Comparison of ENCODE assay signal across 8 cellular contexts in genomic region chr17:47862621-47863440, GRCh38. TPM values are rescaled to one million over a fixed set of nuclear protein-coding genes. Genes with fewer than 3 reads are reported as not detected.
DNase-seq lines count a peak whose midpoint lies in the region; ATAC-seq and TF ChIP-seq lines count a peak whose summit lies in the region.
"Had no signal": no experiment of that assay in that cellular context is flagged by ENCODE, and none has a peak within 500 bp of the region (broad histone marks: within the 10 kb centered on the region; RNA-seq: fewer than 3 reads in every experiment).

No MANE protein-coding gene starts in this region.

- H3K79me1 ChIP-seq in mesenchymal stem cell (replicated peaks; ENCODE audit: low read length, poor library complexity, severe bottlenecking) = no peaks in the 10 kb centered on the region

- ATAC-seq in GM23338 (no peak), HG03159 (IDR thresholded peaks at IDR 0.05; ENCODE audit: unreplicated experiment) (no peak)

- H3K4me2 ChIP-seq in GM23338 (no peak overlapping the region), mesenchymal stem cell (ENCODE audit: low read length, poor library complexity, severe bottlenecking) (no peak overlapping the region)

- H2BK120ac ChIP-seq in mesenchymal stem cell (ENCODE audit: low read depth, low read length) = no peak overlapping the region

- no peak overlapping the region for H2BK15ac ChIP-seq in mesenchymal stem cell (ENCODE audit: low read depth, poor library complexity, severe bottlenecking)

- no peaks in the 10 kb centered on the region for H3K79me2 ChIP-seq in GM23338 (replicated peaks; ENCODE audit: insufficient read depth)

- peaks cover 23% of the 10 kb centered on the region for H3K27me3 Mint-ChIP-seq in GM23338 (ENCODE audit: insufficient read depth, low read depth, poor library complexity)

- H3K9ac ChIP-seq in mesenchymal stem cell (ENCODE audit: low read length) = peak overlapping the region; percentile 57

- H2AFZ ChIP-seq in GM23338 = 0 out of 2 replicates have a peak overlapping the region, but pooled peaks have one; percentile 18
- no peak overlapping the region for H2AFZ ChIP-seq in mesenchymal stem cell (ENCODE audit: low read depth, low read length)

- H3K4me1 ChIP-seq in GM23338 (ENCODE audit: insufficient read depth) (peaks cover 6% of the 10 kb centered on the region; the same call in 1 of the 2 replicates), SJSA1 (replicated peaks) (peaks cover 10% of the 10 kb centered on the region), mesenchymal stem cell (ENCODE audit: control insufficient read depth, insufficient read depth, low read depth, low read length) (peaks cover 6% of the 10 kb centered on the region), BE2C (no peaks in the 10 kb centered on the region; the same call in none of the 2 replicates)

- peak overlapping the region in 1 of 2 experiments; percentile 83 for H2BK12ac ChIP-seq in mesenchymal stem cell (ENCODE audit: low read length in 2 of 2)

- H4K20me1 ChIP-seq in GM23338 (replicated peaks; ENCODE audit: insufficient read depth) = no peaks in the 10 kb centered on the region

- H3K4me3 Mint-ChIP-seq in GM23338 = no peak overlapping the region; the same call in 2 of the 3 replicates

- H3K9me3 Mint-ChIP-seq in GM23338 = no peaks in the 10 kb centered on the region

- H3K27ac ChIP-seq in GM23338 (ENCODE audit: low read depth) = no peak overlapping the region
- peak overlapping the region; percentile 53 for H3K27ac ChIP-seq in SJSA1
- H3K27ac ChIP-seq in mesenchymal stem cell (ENCODE audit: low read length, poor library complexity, severe bottlenecking) = peak overlapping the region; percentile 33
- H3K27ac ChIP-seq: VCaP had no signal

- no peak overlapping the region for H3K4me3 ChIP-seq in GM23338
- no peak overlapping the region for H3K4me3 ChIP-seq in SJSA1
- peak overlapping the region in 1 of 2 experiments; percentile 26 for H3K4me3 ChIP-seq in mesenchymal stem cell (ENCODE audit: insufficient read depth in 1 of 2, low read depth in 1 of 2, low read length in 2 of 2)
- H3K4me3 ChIP-seq in BE2C (ENCODE audit: low read depth, low read length) = no peak overlapping the region

- H3K18ac ChIP-seq in mesenchymal stem cell (ENCODE audit: low read depth in 1 of 2, low read length in 2 of 2) = peak overlapping the region in 1 of 2 experiments; percentile 82

- no peaks in the 10 kb centered on the region for H3K36me3 ChIP-seq in GM23338 (ENCODE audit: insufficient read depth)
- no peaks in the 10 kb centered on the region for H3K36me3 ChIP-seq in SJSA1
- H3K36me3 ChIP-seq in mesenchymal stem cell (ENCODE audit: control insufficient read depth in 1 of 2, insufficient read depth in 2 of 2, low read depth in 1 of 2, low read length in 2 of 2) = no peaks in the 10 kb centered on the region
- no peaks in the 10 kb centered on the region for H3K36me3 ChIP-seq in BE2C

- H2BK5ac ChIP-seq in mesenchymal stem cell (ENCODE audit: low read depth, low read length, poor library complexity, severe bottlenecking) = no peak overlapping the region

- H3K27me3 ChIP-seq in GM23338 (ENCODE audit: insufficient read depth) = peaks cover 20% of the 10 kb centered on the region
- H3K27me3 ChIP-seq in SJSA1 (replicated peaks) = no peaks in the 10 kb centered on the region
- H3K27me3 ChIP-seq in mesenchymal stem cell (ENCODE audit: control insufficient read depth in 1 of 2, insufficient read depth in 1 of 2, low read length in 2 of 2) = peaks cover 8 to 17% of the 10 kb centered on the region in 2 experiments
- peaks cover 71% of the 10 kb centered on the region for H3K27me3 ChIP-seq in BE2C

- H3K23ac ChIP-seq in mesenchymal stem cell (ENCODE audit: low read length in 2 of 2) = no peak overlapping the region

- peak overlapping the region; percentile 74 for H4K8ac ChIP-seq in mesenchymal stem cell (ENCODE audit: low read length)

- H3K14ac ChIP-seq in mesenchymal stem cell (ENCODE audit: low read length in 2 of 2) = peak overlapping the region in 1 of 2 experiments; percentile 72

- no peaks in the 10 kb centered on the region for H3K36me3 Mint-ChIP-seq in GM23338 (ENCODE audit: low read depth)

- peaks cover 11% of the 10 kb centered on the region for H3K4me1 Mint-ChIP-seq in GM23338

- H3K4ac ChIP-seq in mesenchymal stem cell (ENCODE audit: low read depth in 1 of 2, low read length in 2 of 2) = peak overlapping the region in 1 of 2 experiments; percentile 86

- no peaks in the 10 kb centered on the region for H3K9me3 ChIP-seq in SJSA1 (replicated peaks)
- H3K9me3 ChIP-seq in mesenchymal stem cell (ENCODE audit: control insufficient read depth, low read length) = no peaks in the 10 kb centered on the region
- H3K9me3 ChIP-seq in BE2C = no peaks in the 10 kb centered on the region

- no peak for DNase-seq in GM23338 (ENCODE audit: low spot score)
- peak; percentile 76 to 79 for DNase-seq in SJSA1 (ENCODE audit: low read depth in 1 of 2, low spot score in 2 of 2)
- peak; percentile 68 for DNase-seq in mesenchymal stem cell
- no peak for DNase-seq in DMS79 (lab: John Stamatoyannopoulos, UW)
- DNase-seq in BE2C = no peak
- DNase-seq: midbrain had no signal

- peaks cover 4% of the 10 kb centered on the region; the same call in 1 of the 2 replicates for H3K9me2 ChIP-seq in GM23338 (ENCODE audit: insufficient read depth)

- TF ChIP-seq CTCF in GM23338 (conservative IDR thresholded peaks at IDR 0.05; ENCODE audit: low read depth in 2 of 2) = no peak
- no peak for TF ChIP-seq CTCF in BE2C (IDR thresholded peaks at IDR 0.05; ENCODE audit: low read depth, low read length)

- no peak overlapping the region for H3K27ac Mint-ChIP-seq in GM23338

- 71% methylated on average over 7 of the region's 7 CpGs for WGBS in mesenchymal stem cell

- no peak overlapping the region for H4K91ac ChIP-seq in mesenchymal stem cell (ENCODE audit: low read length)

- H2AK5ac ChIP-seq in mesenchymal stem cell (ENCODE audit: low read length, severe bottlenecking) = peak overlapping the region; percentile 63

- no peaks in the 10 kb centered on the region for H3F3A ChIP-seq in GM23338 (replicated peaks; ENCODE audit: low read depth)

TF ChIP-seq in GM23338, 12 proteins besides CTCF, POLR2A, EP300 and RAD21 (continues in another document):
- TF ChIP-seq EZH2 (IDR thresholded peaks at IDR 0.05; ENCODE audit: low read depth, unreplicated experiment) (no peak), CREB1 (CRISPR knock-in tag; IDR thresholded peaks at IDR 0.05; ENCODE audit: low read depth) (no peak), JUNB (IDR thresholded peaks at IDR 0.05; ENCODE audit: unreplicated experiment) (no peak), ZNF331 (CRISPR knock-in tag; IDR thresholded peaks at IDR 0.05; ENCODE audit: low read depth) (no peak)

RNA-seq across cellular contexts. Expression of gene SP6, which starts 11.9 kb away (rescaled TPM):
- 0.82 and 1.0 TPM in 2 replicates for total RNA-seq in GM23338 (2014; rRNA removed; shearing (Covaris generic))
- polyA plus RNA-seq in GM23338 (2016; fragmentation: Nextera tagmentation; extraction: Ambion mirVana) = 0.13 and 0.23 TPM in 2 replicates
- not detected in 2 replicates for total RNA-seq in SJSA1 (2014; rRNA removed; shearing (Covaris generic))
- polyA plus RNA-seq in mesenchymal stem cell (2013, experiment 1 of 2) = 0.01 TPM
- 0.03 TPM for polyA plus RNA-seq in mesenchymal stem cell (2013, experiment 2 of 2)
- polyA plus RNA-seq in BE2C (2012; ENCODE audit: insufficient read depth, insufficient read length, low read depth) = 0.79 TPM

RNA-seq across cellular contexts. Expression of gene SCRN2, which starts 21.8 kb away (rescaled TPM):
- total RNA-seq in GM23338 (2014; rRNA removed; shearing (Covaris generic)) = 39.1 and 40.6 TPM in 2 replicates
- 44.0 and 45.5 TPM in 2 replicates for polyA plus RNA-seq in GM23338 (2016; fragmentation: Nextera tagmentation; extraction: Ambion mirVana)
- 39.5 and 41.1 TPM in 2 replicates for total RNA-seq in SJSA1 (2014; rRNA removed; shearing (Covaris generic))
- polyA plus RNA-seq in mesenchymal stem cell (2013, experiment 1 of 2) = 20.3 TPM
- polyA plus RNA-seq in mesenchymal stem cell (2013, experiment 2 of 2) = 18.3 TPM
- 41.0 TPM for polyA plus RNA-seq in BE2C (2012; ENCODE audit: insufficient read depth, insufficient read length, low read depth)

RNA-seq across cellular contexts. Expression of gene LRRC46, which starts 31.4 kb away (rescaled TPM):
- 0.35 TPM in 1 of 2 replicates, not detected in the other for total RNA-seq in GM23338 (2014; rRNA removed; shearing (Covaris generic))
- polyA plus RNA-seq in GM23338 (2016; fragmentation: Nextera tagmentation; extraction: Ambion mirVana) = 0.14 and 0.18 TPM in 2 replicates
- total RNA-seq in SJSA1 (2014; rRNA removed; shearing (Covaris generic)) = not detected in 2 replicates
- polyA plus RNA-seq in mesenchymal stem cell (2013, experiment 1 of 2) = 0.30 TPM
- 0.36 TPM for polyA plus RNA-seq in mesenchymal stem cell (2013, experiment 2 of 2)
- 0.51 TPM for polyA plus RNA-seq in BE2C (2012; ENCODE audit: insufficient read depth, insufficient read length, low read depth)

RNA-seq across cellular contexts. Expression of gene MRPL10, which starts 31.5 kb away (rescaled TPM):
- total RNA-seq in GM23338 (2014; rRNA removed; shearing (Covaris generic)) = 74.7 and 75.8 TPM in 2 replicates
- polyA plus RNA-seq in GM23338 (2016; fragmentation: Nextera tagmentation; extraction: Ambion mirVana) = 50.2 and 53.5 TPM in 2 replicates
- total RNA-seq in SJSA1 (2014; rRNA removed; shearing (Covaris generic)) = 27.3 and 54.7 TPM in 2 replicates
- polyA plus RNA-seq in mesenchymal stem cell (2013, experiment 1 of 2) = 46.1 TPM
- 47.7 TPM for polyA plus RNA-seq in mesenchymal stem cell (2013, experiment 2 of 2)
- polyA plus RNA-seq in BE2C (2012; ENCODE audit: insufficient read depth, insufficient read length, low read depth) = 120 TPM

RNA-seq across cellular contexts. Expression of gene SP2, which starts 33.2 kb away (rescaled TPM):
- total RNA-seq in GM23338 (2014; rRNA removed; shearing (Covaris generic)) = 6.0 and 7.6 TPM in 2 replicates
- 10.8 and 12.9 TPM in 2 replicates for polyA plus RNA-seq in GM23338 (2016; fragmentation: Nextera tagmentation; extraction: Ambion mirVana)
- 1.8 and 2.1 TPM in 2 replicates for total RNA-seq in SJSA1 (2014; rRNA removed; shearing (Covaris generic))
- polyA plus RNA-seq in mesenchymal stem cell (2013, experiment 1 of 2) = 25.4 TPM
- 26.2 TPM for polyA plus RNA-seq in mesenchymal stem cell (2013, experiment 2 of 2)
- 39.3 TPM for polyA plus RNA-seq in BE2C (2012; ENCODE audit: insufficient read depth, insufficient read length, low read depth)

Comparison
In these comparisons a context has a peak if more than half of its experiments do, and no peak if none do; other contexts are left out.
1. DNase-seq: peak in SJSA1 (2 of 2) and mesenchymal stem cell (single experiment); none in GM23338 (single experiment), DMS79 (single experiment) and BE2C (single experiment).